1 cellular context compared by ENCODE assay signal in genomic region chr4:2389691-2390090, GRCh38.
TF ChIP-seq lines count a peak whose summit lies in the region.

No MANE protein-coding gene starts in this region.

TF ChIP-seq in K562, 482 proteins besides CTCF, POLR2A, EP300 and RAD21 (continues in another document):
- no peak for TF ChIP-seq LARP7 (IDR thresholded peaks at IDR 0.05)
- TF ChIP-seq MYC (IDR thresholded peaks at IDR 0.05; ENCODE audit: low read depth, low read length): peak; percentile 53; the same call in 1 of the 2 replicates
- TF ChIP-seq MYC (CRISPR knock-in tag; IDR thresholded peaks at IDR 0.05; ENCODE audit: borderline replicate concordance, low read depth): peak; percentile 19; the same call in 1 of the 2 replicates
- TF ChIP-seq NCOA4 (IDR thresholded peaks at IDR 0.05; ENCODE audit: partially characterized antibody): no peak
- TF ChIP-seq SP2 (IDR thresholded peaks at IDR 0.05; ENCODE audit: extremely low read depth, low read depth, low read length, poor library complexity, severe bottlenecking): no peak
- no peak for TF ChIP-seq PREB (CRISPR knock-in tag; IDR thresholded peaks at IDR 0.05)
- TF ChIP-seq E2F8 (IDR thresholded peaks at IDR 0.05; ENCODE audit: low read depth, partially characterized antibody): no peak
- TF ChIP-seq HOXB6 (CRISPR knock-in tag; IDR thresholded peaks at IDR 0.05; ENCODE audit: borderline replicate concordance): no peak
- TF ChIP-seq USF2 (CRISPR knock-in tag; IDR thresholded peaks at IDR 0.05): peak; percentile 59; the same call in 1 of the 2 replicates
- no peak for TF ChIP-seq HDAC1 (IDR thresholded peaks at IDR 0.05)
- no peak for TF ChIP-seq ZNF445 (CRISPR knock-in tag; IDR thresholded peaks at IDR 0.05; ENCODE audit: low read depth)
- peak; percentile 72 for TF ChIP-seq L3MBTL2 (IDR thresholded peaks at IDR 0.05)
- no peak for TF ChIP-seq MXI1 (IDR thresholded peaks at IDR 0.05; ENCODE audit: low read depth, low read length)
- no peak for TF ChIP-seq ZNF224 (CRISPR knock-in tag; IDR thresholded peaks at IDR 0.05)
- no peak for TF ChIP-seq E2F1 (CRISPR knock-in tag; IDR thresholded peaks at IDR 0.05)
- TF ChIP-seq ZNF395 (CRISPR knock-in tag; IDR thresholded peaks at IDR 0.05): no peak
- no peak for TF ChIP-seq SMAD4 (CRISPR knock-in tag; conservative IDR thresholded peaks at IDR 0.05)
- TF ChIP-seq ZNF408 (CRISPR knock-in tag; IDR thresholded peaks at IDR 0.05; ENCODE audit: low read depth): no peak
- TF ChIP-seq MAX (CRISPR knock-in tag; IDR thresholded peaks at IDR 0.05): peak; percentile 47; the same call in 1 of the 2 replicates
- no peak for TF ChIP-seq EGR1 (conservative IDR thresholded peaks at IDR 0.05)
- TF ChIP-seq FOXK2 (conservative IDR thresholded peaks at IDR 0.05 in 1 of 2, IDR thresholded peaks at IDR 0.05 in 1 of 2; ENCODE audit: low read depth in 2 of 2): no peak
- TF ChIP-seq MAFK (IDR thresholded peaks at IDR 0.05; ENCODE audit: low read length): peak; percentile 21; the same call in 1 of the 2 replicates
- no peak for TF ChIP-seq ZNF778 (CRISPR knock-in tag; IDR thresholded peaks at IDR 0.05)
- no peak for TF ChIP-seq ZNF212 (CRISPR knock-in tag; IDR thresholded peaks at IDR 0.05)
- no peak for TF ChIP-seq ZNF561 (CRISPR knock-in tag; conservative IDR thresholded peaks at IDR 0.05)
- no peak for TF ChIP-seq ZNF311 (CRISPR knock-in tag; IDR thresholded peaks at IDR 0.05)
- TF ChIP-seq CHD4 (IDR thresholded peaks at IDR 0.05; ENCODE audit: insufficient read depth, insufficient replicate concordance, low read depth, low read length, poor library complexity, severe bottlenecking): peak; percentile 40
- peak; percentile 69 for TF ChIP-seq MGA (IDR thresholded peaks at IDR 0.05)
- no peak for TF ChIP-seq ZSCAN29 (IDR thresholded peaks at IDR 0.05)
- no peak for TF ChIP-seq HIVEP1 (CRISPR knock-in tag; IDR thresholded peaks at IDR 0.05)
- no peak for TF ChIP-seq ZNF644 (tag; IDR thresholded peaks at IDR 0.05; ENCODE audit: low read depth)
- TF ChIP-seq CXXC5 (CRISPR knock-in tag; IDR thresholded peaks at IDR 0.05): 0 out of 2 replicates have a peak, but pooled peaks have one; percentile 14
- 0 out of 2 replicates have a peak, but pooled peaks have one; percentile 16 for TF ChIP-seq MAFG (tag; conservative IDR thresholded peaks at IDR 0.05)
- TF ChIP-seq ATF7 (IDR thresholded peaks at IDR 0.05): no peak
- TF ChIP-seq KAT2B (IDR thresholded peaks at IDR 0.05; ENCODE audit: low read depth, low read length): no peak
- TF ChIP-seq ZNF592 (IDR thresholded peaks at IDR 0.05): 0 out of 2 replicates have a peak, but pooled peaks have one; percentile 46
